8 cellular contexts compared by ENCODE assay signal in genomic region chr19:9793051-9793591, GRCh38. TPM values are rescaled to one million over a fixed set of nuclear protein-coding genes. Genes with fewer than 3 reads are reported as not detected.
DNase-seq lines count a peak whose midpoint lies in the region; ATAC-seq and TF ChIP-seq lines count a peak whose summit lies in the region.

No MANE protein-coding gene starts in this region.

- H3K27ac Mint-ChIP-seq in activated naive CD8-positive, alpha-beta T cell treated with anti-CD3 and anti-CD28 coated beads, Interleukin-2, amount 50 U/mL, for 24 hours: peak overlapping the region; percentile 71

- H3K4me3 ChIP-seq in left ventricle myocardium inferior (peak overlapping the region; percentile 79), rectal smooth muscle tissue (ENCODE audit: low read length) (peak overlapping the region; percentile 92), vagina (peak overlapping the region; percentile 68)

- TF ChIP-seq POLR2A in vagina (IDR thresholded peaks at IDR 0.05): no peak

- intact Hi-C loops in left ventricle myocardium inferior (cut with micrococcal nuclease) (loop anchor here (10.0 kb wide), 1 partner anchor 588 kb away; no protein-coding TSS in a partner anchor), vagina (cut with DNase I) (loop anchor here (5.0 kb wide), 1 partner anchor 961 kb away; the partner anchor contains the start of genes MBD3L1 and ZNF558)

- ATAC-seq in GM21515 (IDR thresholded peaks at IDR 0.05; ENCODE audit: unreplicated experiment) (peak; percentile 14), GM19463 (IDR thresholded peaks at IDR 0.05; ENCODE audit: unreplicated experiment) (no peak)
- ATAC-seq in activated naive CD8-positive, alpha-beta T cell treated with anti-CD3 and anti-CD28 coated beads, Interleukin-2, amount 50 U/mL, for 24 hours: peak; percentile 26

- TF ChIP-seq CTCF in left ventricle myocardium inferior (IDR thresholded peaks at IDR 0.05; ENCODE audit: borderline replicate concordance) (no peak), vagina (IDR thresholded peaks at IDR 0.05) (no peak)

- DNase-seq in RPMI8226 (peak; percentile 13), left ventricle myocardium inferior (peak; percentile 61), vagina (ENCODE audit: extremely low spot score in 2 of 2) (no peak), epidermal melanocyte (ENCODE audit: insufficient read length, low spot score) (no peak)
- peak; percentile 66 for DNase-seq in activated naive CD8-positive, alpha-beta T cell treated with anti-CD3 and anti-CD28 coated beads, Interleukin-2, amount 50 U/mL, for 24 hours

- H3K4me3 Mint-ChIP-seq in activated naive CD8-positive, alpha-beta T cell treated with anti-CD3 and anti-CD28 coated beads, Interleukin-2, amount 50 U/mL, for 24 hours: peak overlapping the region; percentile 82

- no peaks in the 10 kb centered on the region for H3K27me3 ChIP-seq in left ventricle myocardium inferior (ENCODE audit: low read depth)
- no peaks in the 10 kb centered on the region for H3K27me3 ChIP-seq in rectal smooth muscle tissue (ENCODE audit: control insufficient read depth, insufficient read depth, low read length)
- H3K27me3 ChIP-seq in vagina: no peaks in the 10 kb centered on the region

- H3K9ac ChIP-seq in rectal smooth muscle tissue (ENCODE audit: low read length): peak overlapping the region; percentile 86

- H3K4me1 Mint-ChIP-seq in activated naive CD8-positive, alpha-beta T cell treated with anti-CD3 and anti-CD28 coated beads, Interleukin-2, amount 50 U/mL, for 24 hours: peaks cover 32% of the 10 kb centered on the region

- H3K27me3 Mint-ChIP-seq in activated naive CD8-positive, alpha-beta T cell treated with anti-CD3 and anti-CD28 coated beads, Interleukin-2, amount 50 U/mL, for 24 hours: no peaks in the 10 kb centered on the region

- H3K9me3 ChIP-seq in left ventricle myocardium inferior (replicated peaks): no peaks in the 10 kb centered on the region
- H3K9me3 ChIP-seq in vagina: no peaks in the 10 kb centered on the region

- H3K36me3 ChIP-seq in left ventricle myocardium inferior: no peaks in the 10 kb centered on the region
- H3K36me3 ChIP-seq in rectal smooth muscle tissue (ENCODE audit: control insufficient read depth, insufficient read depth, low read length): no peaks in the 10 kb centered on the region
- no peaks in the 10 kb centered on the region for H3K36me3 ChIP-seq in vagina

- H3K9me3 Mint-ChIP-seq in activated naive CD8-positive, alpha-beta T cell treated with anti-CD3 and anti-CD28 coated beads, Interleukin-2, amount 50 U/mL, for 24 hours: no peaks in the 10 kb centered on the region

- no peaks in the 10 kb centered on the region for H3K36me3 Mint-ChIP-seq in activated naive CD8-positive, alpha-beta T cell treated with anti-CD3 and anti-CD28 coated beads, Interleukin-2, amount 50 U/mL, for 24 hours (ENCODE audit: low read depth)

- H3K4me1 ChIP-seq in left ventricle myocardium inferior (peaks cover 25% of the 10 kb centered on the region), rectal smooth muscle tissue (ENCODE audit: control insufficient read depth, insufficient read depth, low read length) (peaks cover 4% of the 10 kb centered on the region), vagina (peaks cover 14% of the 10 kb centered on the region)

- H3K27ac ChIP-seq in left ventricle myocardium inferior (replicated peaks): peak overlapping the region; percentile 89
- peak overlapping the region; percentile 97 for H3K27ac ChIP-seq in rectal smooth muscle tissue (ENCODE audit: low read depth, low read length)
- H3K27ac ChIP-seq in vagina: peak overlapping the region; percentile 93

RNA-seq across cellular contexts. Expression of gene ZNF846, which starts 24.6 kb away (rescaled TPM):
- 6.9 TPM for total RNA-seq in left ventricle myocardium inferior
- total RNA-seq in vagina: 12.8 TPM

RNA-seq across cellular contexts. Expression of gene FBXL12, which starts 25.8 kb away (rescaled TPM):
- total RNA-seq in left ventricle myocardium inferior (10.0 TPM), vagina (39.8 TPM)

RNA-seq across cellular contexts. Expression of gene UBL5, which starts 34.6 kb away (rescaled TPM):
- total RNA-seq in left ventricle myocardium inferior: 538 TPM
- 269 TPM for total RNA-seq in vagina

RNA-seq across cellular contexts. Expression of gene PIN1, which starts 42.0 kb away (rescaled TPM):
- total RNA-seq in left ventricle myocardium inferior (98.4 TPM), vagina (73.4 TPM)

Comparison
In these comparisons a context has a peak if more than half of its experiments do, and no peak if none do; other contexts are left out.
1. DNase-seq: peak in RPMI8226 (single experiment), activated naive CD8-positive, alpha-beta T cell treated with anti-CD3 and anti-CD28 coated beads, Interleukin-2, amount 50 U/mL, for 24 hours (single experiment) and left ventricle myocardium inferior (single experiment); none in vagina (0 of 2) and epidermal melanocyte (single experiment).
2. Peak in every context shown above with its lines, with median percentiles within 50 percentile points of each other: H3K27ac ChIP-seq and H3K4me3 ChIP-seq.